8 cellular contexts compared by ENCODE assay signal in the genomic region with DNA sequence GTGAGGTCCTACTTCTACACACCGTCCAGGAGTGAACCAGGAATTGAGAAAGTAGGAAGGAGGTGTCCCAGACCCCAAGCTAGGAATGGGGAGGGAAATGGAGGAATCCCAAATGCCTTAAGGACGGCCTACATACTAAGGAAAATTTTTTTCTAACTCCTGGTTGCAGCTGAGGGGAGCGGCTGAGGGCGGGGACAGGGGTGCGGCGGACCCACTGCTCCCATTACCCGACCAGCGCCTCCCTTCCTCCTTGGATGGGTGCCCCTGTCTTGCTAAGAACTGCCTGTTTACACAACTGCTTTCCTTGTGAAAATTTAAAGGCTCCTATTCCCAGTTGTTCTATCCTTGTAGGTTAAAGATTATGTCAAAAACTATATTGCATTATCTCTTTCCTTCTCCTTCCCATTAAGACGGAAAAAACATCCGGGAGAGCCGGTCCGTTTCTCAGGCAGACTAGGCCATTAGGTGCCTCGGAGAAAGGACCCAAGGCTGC. TPM values are rescaled to one million over a fixed set of nuclear protein-coding genes. Genes with fewer than 3 reads are reported as not detected.
DNase-seq lines count a peak whose midpoint lies in the region; ATAC-seq and TF ChIP-seq lines count a peak whose summit lies in the region.

No MANE protein-coding gene starts in this region.

- TF ChIP-seq POLR2A in sigmoid colon (IDR thresholded peaks at IDR 0.05) = peak in 1 of 2 donors; percentile 49

- peak overlapping the region; percentile 3 to 90 for H3K4me3 ChIP-seq in ascending aorta
- H3K4me3 ChIP-seq in sigmoid colon = peak overlapping the region; percentile 21 to 74 (median 68)

- H3K27ac ChIP-seq in ascending aorta (peak overlapping the region; percentile 91 to 93), sigmoid colon (peak overlapping the region; percentile 86 to 98 (median 95))

- no peak for TF ChIP-seq EP300 in sigmoid colon (IDR thresholded peaks at IDR 0.05)

- 1 to 2% methylated on average over 13 of the region's 13 CpGs for WGBS in sigmoid colon, 2 donors

- intact Hi-C loops in ascending aorta (cut with DNase I) = loop anchor here (2.0 kb wide), 2 partner anchors 30 to 92 kb away; no protein-coding TSS in a partner anchor
- intact Hi-C loops in sigmoid colon (cut with DNase I) = loop anchor here (1.0 to 10.0 kb wide), 3 partner anchors 162 to 1212 kb away; partner anchors contain the start of genes AGPAT1, MRPS18B, PPP1R10 and RNF5

- no peaks in the 10 kb centered on the region for H3K36me3 ChIP-seq in ascending aorta
- no peaks in the 10 kb centered on the region for H3K36me3 ChIP-seq in sigmoid colon

- DNase-seq in AG20443 (ENCODE audit: low spot score) (peak; percentile 80), NCI-H69 (lab: John Stamatoyannopoulos, UW) (peak; percentile 87), ascending aorta (ENCODE audit: low spot score in 2 of 2) (peak in 1 of 2 donors; percentile 94), hypothalamus (lab: John Stamatoyannopoulos, UW) (peak in 37 of 51 donors; percentile 30 to 88 (median 71)), sigmoid colon (peak; percentile 97), COLO668 (lab: John Stamatoyannopoulos, UW; ENCODE audit: unreplicated experiment) (no peak), NCI-H187 treated with DMSO at 0.1 percent for 48 hours (lab: John Stamatoyannopoulos, UW) (no peak)

- H3K27me3 ChIP-seq in ascending aorta (no peaks in the 10 kb centered on the region), sigmoid colon (no peaks in the 10 kb centered on the region)

- H3K9me3 ChIP-seq in ascending aorta = no peaks in the 10 kb centered on the region
- H3K9me3 ChIP-seq in sigmoid colon = no peaks in the 10 kb centered on the region

- H3K4me1 ChIP-seq in ascending aorta = peaks cover 19 to 34% of the 10 kb centered on the region in 2 donors
- H3K4me1 ChIP-seq in sigmoid colon = peaks cover 0 to 44% (median 43%) of the 10 kb centered on the region in 4 donors

- ATAC-seq in GM18909 (IDR thresholded peaks at IDR 0.05; ENCODE audit: poor library complexity, unreplicated experiment) = peak; percentile 21

- no peak for TF ChIP-seq CTCF in ascending aorta (IDR thresholded peaks at IDR 0.05)
- TF ChIP-seq CTCF in sigmoid colon (IDR thresholded peaks at IDR 0.05) = no peak

RNA-seq across cellular contexts. Expression of gene HSPA1B, which starts 0.7 kb away (rescaled TPM):
- total RNA-seq in ascending aorta (613 TPM), sigmoid colon (100 to 1,000 TPM in 3 of 4 donors, 10 to 100 TPM in 1; 72.6 to 237 (median 113) TPM)
- polyA plus RNA-seq in sigmoid colon = 100 to 1,000 TPM in 1 of 3 donors, 10 to 100 TPM in 2; 63.1 to 116 (median 64.3) TPM

RNA-seq across cellular contexts. Expression of gene HSPA1A, which starts 11.5 kb away (rescaled TPM):
- total RNA-seq in ascending aorta (288 TPM), sigmoid colon (100 to 1,000 TPM; 147 to 321 (median 168) TPM)
- polyA plus RNA-seq in sigmoid colon = 10 to 100 TPM; 39.0 to 70.1 (median 63.1) TPM

RNA-seq across cellular contexts. Expression of gene HSPA1L, which starts 11.8 kb away (rescaled TPM):
- not detected for total RNA-seq in ascending aorta
- total RNA-seq in sigmoid colon = 1 to 10 TPM; 1.1 to 2.3 (median 1.8) TPM
- polyA plus RNA-seq in sigmoid colon = 1 to 10 TPM in 1 of 3 donors, under 1 TPM in 2; 0.23 to 1.2 (median 0.60) TPM

RNA-seq across cellular contexts. Expression of gene LSM2, which starts 20.1 kb away (rescaled TPM):
- 61.3 TPM for total RNA-seq in ascending aorta
- 10 to 100 TPM; 29.6 to 53.5 (median 48.1) TPM for total RNA-seq in sigmoid colon
- polyA plus RNA-seq in sigmoid colon = 10 to 100 TPM; 28.4 to 94.7 (median 49.9) TPM

RNA-seq across cellular contexts. Expression of gene VARS1, which starts 31.3 kb away (rescaled TPM):
- total RNA-seq in ascending aorta (48.3 TPM), sigmoid colon (10 to 100 TPM; 16.0 to 36.2 (median 27.7) TPM)
- 10 to 100 TPM in 1 of 3 donors, 1 to 10 TPM in 2; 6.0 to 50.9 (median 6.0) TPM for polyA plus RNA-seq in sigmoid colon

Comparison
In these comparisons a context has a peak if more than half of its experiments do, and no peak if none do; other contexts are left out.
1. DNase-seq: peak in AG20443 (single experiment), NCI-H69 (single experiment), hypothalamus (37 of 51) and sigmoid colon (single experiment); none in COLO668 (single experiment) and NCI-H187 treated with DMSO at 0.1 percent for 48 hours (single experiment).